ENCODE assay signal across 9 cellular contexts in the genomic region with DNA sequence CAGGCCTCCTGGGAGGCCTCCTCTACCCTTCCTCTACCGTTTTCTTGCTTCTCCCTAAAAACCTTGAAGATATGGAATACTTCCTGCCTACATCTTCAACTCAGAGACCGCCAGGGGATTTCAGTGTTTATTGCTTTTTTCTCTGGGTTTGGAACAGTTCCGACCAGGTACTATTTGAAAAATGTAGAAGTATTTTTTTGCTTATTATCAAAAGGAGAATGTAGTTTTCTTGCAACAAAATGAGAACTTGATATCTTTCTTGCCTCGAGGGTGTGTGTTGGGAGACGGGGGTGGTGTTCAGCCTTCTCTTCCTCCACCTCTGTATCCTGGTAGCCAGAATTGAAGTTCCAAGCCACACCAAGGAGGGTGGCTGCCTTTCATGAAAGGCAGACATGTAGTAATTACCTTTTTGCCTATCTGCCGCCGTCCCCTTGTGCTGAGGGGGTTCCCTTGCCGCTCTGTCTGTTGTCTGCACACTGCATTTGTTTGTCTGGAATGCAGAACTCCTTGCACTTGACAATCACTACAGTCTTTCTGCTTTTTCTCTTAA.
A peak's percentile ranks its signal among the peaks of the same experiment; 100 is the strongest.
DNase-seq lines count a peak whose midpoint lies in the region; ATAC-seq and TF ChIP-seq lines count a peak whose summit lies in the region.
"Had no signal": no experiment of that assay in that cellular context is flagged by ENCODE, and none has a peak within 500 bp of the region (broad histone marks: within the 10 kb centered on the region; RNA-seq: fewer than 3 reads in every experiment).

No MANE protein-coding gene starts in this region.

- H3K9me3 Mint-ChIP-seq in CD8-positive, alpha-beta memory T cell, result peaks cover 0 to 2% (median 0%) of the 10 kb centered on the region in 5 donors

- ATAC-seq in heart right ventricle, result no peak
- ATAC-seq in left ventricle myocardium superior, result no peak

- TF ChIP-seq CTCF in heart right ventricle (IDR thresholded peaks at IDR 0.05) (no peak), ovary (IDR thresholded peaks at IDR 0.05) (no peak)

- 54 to 57% methylated on average over 8 of the region's 8 CpGs for WGBS in heart right ventricle, 2 donors
- WGBS in ovary, 3 donors, result 6 to 10% (median 9%) methylated on average over 8 of the region's 8 CpGs

- TF ChIP-seq EP300 in ovary (IDR thresholded peaks at IDR 0.05), result no peak

- DNase-seq in heart right ventricle (no peak), left ventricle myocardium superior (no peak), epithelial cell of prostate (ENCODE audit: low read depth, low spot score) (no peak), ovary (no peak), SK-N-DZ (ENCODE audit: low spot score) (no peak)
- no peak for DNase-seq in CD8-positive, alpha-beta memory T cell
- DNase-seq in stimulated activated CD8-positive, alpha-beta memory T cell treated with anti-CD3 and anti-CD28 coated beads, Interleukin-4, amount 100 ng/mL, for 48 hours, result no peak
- no peak for DNase-seq in stimulated activated CD4-positive, alpha-beta T cell treated with anti-CD3 and anti-CD28 coated beads, Interleukin-2, amount 100 ng/mL, for 48 hours
- DNase-seq: NCI-H1092 treated with DMSO at 0.1 percent for 48 hours had no signal

- H3K9me3 ChIP-seq in heart right ventricle (no peaks in the 10 kb centered on the region), ovary (no peaks in the 10 kb centered on the region)
- H3K9me3 ChIP-seq in CD8-positive, alpha-beta memory T cell (ENCODE audit: low read length), result no peaks in the 10 kb centered on the region

- no peaks in the 10 kb centered on the region for H3K36me3 Mint-ChIP-seq in CD8-positive, alpha-beta memory T cell

- TF ChIP-seq POLR2A in ovary (IDR thresholded peaks at IDR 0.05), result no peak

- H3K27ac Mint-ChIP-seq in CD8-positive, alpha-beta memory T cell, result no peak overlapping the region

- CTCF ChIA-PET in CD8-positive, alpha-beta memory T cell (lab: Charles Lee), result no interaction called here

- peak overlapping the region in 8 of 10 donors; percentile 48 to 73 (median 60) for H3K27ac ChIP-seq in heart right ventricle
- H3K27ac ChIP-seq in epithelial cell of prostate, result peak overlapping the region; percentile 96
- H3K27ac ChIP-seq in ovary, result peak overlapping the region; percentile 63 to 68
- no peak overlapping the region for H3K27ac ChIP-seq in CD8-positive, alpha-beta memory T cell (ENCODE audit: low read depth, low read length)

- no peak overlapping the region for H3K4me3 Mint-ChIP-seq in CD8-positive, alpha-beta memory T cell

- no peaks in the 10 kb centered on the region for H3K27me3 Mint-ChIP-seq in CD8-positive, alpha-beta memory T cell

- H3K27me3 ChIP-seq in heart right ventricle (no peaks in the 10 kb centered on the region), ovary (no peaks in the 10 kb centered on the region)
- no peaks in the 10 kb centered on the region for H3K27me3 ChIP-seq in CD8-positive, alpha-beta memory T cell (ENCODE audit: insufficient read depth, low read length, poor library complexity, severe bottlenecking)

- H3K4me1 Mint-ChIP-seq in CD8-positive, alpha-beta memory T cell, result no peaks in the 10 kb centered on the region

- H3K36me3 ChIP-seq in heart right ventricle (no peaks in the 10 kb centered on the region), ovary (no peaks in the 10 kb centered on the region)
- no peaks in the 10 kb centered on the region for H3K36me3 ChIP-seq in CD8-positive, alpha-beta memory T cell (ENCODE audit: insufficient read depth, low read length)

- H3K4me3 ChIP-seq in heart right ventricle (no peak overlapping the region), ovary (no peak overlapping the region)
- no peak overlapping the region for H3K4me3 ChIP-seq in CD8-positive, alpha-beta memory T cell (ENCODE audit: low read length)

- H3K4me1 ChIP-seq in heart right ventricle (peaks cover 9 to 91% (median 63%) of the 10 kb centered on the region in 9 donors), ovary (ENCODE audit: insufficient read depth) (peaks cover 51% of the 10 kb centered on the region)
- no peaks in the 10 kb centered on the region for H3K4me1 ChIP-seq in CD8-positive, alpha-beta memory T cell (ENCODE audit: insufficient read depth, low read length)

- intact Hi-C loops in heart right ventricle (cut with DNase I), result loop anchor here in 2 of 10 donors (5.0 to 10.0 kb wide), 2 partner anchors 64 to 66 kb away; no protein-coding TSS in a partner anchor
- intact Hi-C loops in left ventricle myocardium superior (cut with micrococcal nuclease), result no loop called here
- intact Hi-C loops in ovary (cut with DNase I), result loop anchor here in 1 of 4 donors (10.0 kb wide), 1 partner anchor 136 kb away; no protein-coding TSS in a partner anchor

- POLR2A ChIA-PET in CD8-positive, alpha-beta memory T cell (lab: Charles Lee), result no interaction called here
